Comparison of ENCODE assay signal across 18 cellular contexts in the genomic region with DNA sequence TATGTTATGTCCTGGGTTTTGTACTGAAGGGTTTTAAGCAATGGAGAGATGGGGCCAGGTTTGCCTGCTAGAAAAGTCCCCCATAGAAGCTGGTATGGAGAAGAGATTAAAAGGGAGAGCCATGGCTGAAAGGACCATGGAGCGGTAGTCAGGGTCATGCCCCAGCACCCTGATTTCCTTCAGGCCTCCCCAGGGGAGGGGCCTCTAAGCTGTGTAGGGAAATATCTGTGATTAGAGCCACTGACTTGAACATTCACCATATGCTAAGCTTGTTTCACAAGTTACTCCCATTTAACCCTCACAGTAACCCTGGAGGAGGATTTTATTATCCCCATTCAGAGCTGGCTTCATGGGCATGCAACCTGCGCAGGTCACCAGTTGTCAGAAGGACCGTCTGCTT. TPM values are rescaled to one million over a fixed set of nuclear protein-coding genes. Genes with fewer than 3 reads are reported as not detected.
DNase-seq lines count a peak whose midpoint lies in the region; ATAC-seq and TF ChIP-seq lines count a peak whose summit lies in the region.
"Had no signal": no experiment of that assay in that cellular context is flagged by ENCODE, and none has a peak within 500 bp of the region (broad histone marks: within the 10 kb centered on the region; RNA-seq: fewer than 3 reads in every experiment).

No MANE protein-coding gene starts in this region.

- no peak for TF ChIP-seq CTCF in uterus (IDR thresholded peaks at IDR 0.05)

- H2AFZ ChIP-seq in GM23248, result no peak overlapping the region

- H3K9me3 ChIP-seq in BLaER1 (no peaks in the 10 kb centered on the region), GM23248 (ENCODE audit: low read depth) (no peaks in the 10 kb centered on the region), uterus (no peaks in the 10 kb centered on the region)
- H3K9me3 ChIP-seq: HAP-1 had no signal

- H3K27me3 Mint-ChIP-seq in IgD-negative memory B cell (no peaks in the 10 kb centered on the region), naive B cell (no peaks in the 10 kb centered on the region), immature natural killer cell (ENCODE audit: low read depth in 3 of 3) (peaks cover 2 to 4% (median 3%) of the 10 kb centered on the region in 3 donors)
- no peaks in the 10 kb centered on the region for H3K27me3 Mint-ChIP-seq in activated T-helper 2 cell treated with anti-CD3 and anti-CD28 coated beads, Interferon-gamma antibody, Interleukin-2, Interleukin-4, amounts not matched to agents 10 μg/mL and 5 μg/mL and 100 μg/mL, durations not matched to agents 14 hours and 24 hours and 36 hours (ENCODE audit: low read depth)

- H3K4me2 ChIP-seq in BLaER1 (peak overlapping the region; percentile 91), GM23248 (ENCODE audit: unreplicated experiment) (no peak overlapping the region)

- peak overlapping the region; percentile 46 to 88 (median 84) for H3K4me3 Mint-ChIP-seq in IgD-negative memory B cell
- no peak overlapping the region for H3K4me3 Mint-ChIP-seq in activated T-helper 2 cell treated with anti-CD3 and anti-CD28 coated beads, Interferon-gamma antibody, Interleukin-2, Interleukin-4, amounts not matched to agents 10 μg/mL and 5 μg/mL and 100 μg/mL, durations not matched to agents 14 hours and 24 hours and 36 hours (ENCODE audit: low read depth)
- peak overlapping the region; percentile 6 to 95 (median 85) for H3K4me3 Mint-ChIP-seq in naive B cell
- no peak overlapping the region for H3K4me3 Mint-ChIP-seq in immature natural killer cell

- H3F3A ChIP-seq in GM23248 (ENCODE audit: insufficient read depth), result no peaks in the 10 kb centered on the region

- no peak for DNase-seq in activated T-helper 2 cell treated with anti-CD3 and anti-CD28 coated beads, Interferon-gamma antibody, Interleukin-2, Interleukin-4, amounts not matched to agents 10 μg/mL and 5 μg/mL and 100 μg/mL, durations not matched to agents 14 hours and 24 hours and 36 hours (ENCODE audit: low spot score)
- no peak for DNase-seq in naive B cell
- no peak for DNase-seq in GM23248
- no peak for DNase-seq in T-helper 2 cell
- DNase-seq in uterus, result no peak
- no peak for DNase-seq in immature natural killer cell
- DNase-seq: CD4-positive, CD25-positive, alpha-beta regulatory T cell; DMS53; NCI-H1417; NCI-H2029; NCI-H510A; NCI-H774; Right ventricle myocardium superior had no signal

- H3K27ac Mint-ChIP-seq in IgD-negative memory B cell, result peak overlapping the region; percentile 51 to 97 (median 79)
- peak overlapping the region; percentile 18 for H3K27ac Mint-ChIP-seq in activated T-helper 2 cell treated with anti-CD3 and anti-CD28 coated beads, Interferon-gamma antibody, Interleukin-2, Interleukin-4, amounts not matched to agents 10 μg/mL and 5 μg/mL and 100 μg/mL, durations not matched to agents 14 hours and 24 hours and 36 hours
- H3K27ac Mint-ChIP-seq in naive B cell, result peak overlapping the region; percentile 26 to 99 (median 92)
- no peak overlapping the region for H3K27ac Mint-ChIP-seq in immature natural killer cell
- H3K27ac Mint-ChIP-seq: CD4-positive, CD25-positive, alpha-beta regulatory T cell had no signal

- TF ChIP-seq POLR2A in uterus (IDR thresholded peaks at IDR 0.05), result no peak

- no peaks in the 10 kb centered on the region for H3K27me3 ChIP-seq in BLaER1
- H3K27me3 ChIP-seq in GM23248 (replicated peaks; ENCODE audit: insufficient read depth), result peaks cover 10% of the 10 kb centered on the region
- no peaks in the 10 kb centered on the region for H3K27me3 ChIP-seq in uterus

- no peaks in the 10 kb centered on the region for H3K9me2 ChIP-seq in GM23248 (ENCODE audit: insufficient read depth)

- in situ Hi-C loops in GM23248 (cut with MboI), result no loop called here

- H3K36me3 ChIP-seq in BLaER1, result no peaks in the 10 kb centered on the region
- H3K36me3 ChIP-seq in GM23248 (ENCODE audit: low read depth), result no peaks in the 10 kb centered on the region
- H3K36me3 ChIP-seq in uterus, result no peaks in the 10 kb centered on the region
- H3K36me3 ChIP-seq: HAP-1 had no signal

- H3K4me3 ChIP-seq in BLaER1 (no peak overlapping the region), GM23248 (no peak overlapping the region), uterus (no peak overlapping the region)
- H3K4me3 ChIP-seq: HAP-1, SK-N-MC had no signal

- H3K79me2 ChIP-seq in GM23248 (ENCODE audit: insufficient read depth), result no peaks in the 10 kb centered on the region

- H3K36me3 Mint-ChIP-seq in IgD-negative memory B cell (peaks cover 2% of the 10 kb centered on the region), naive B cell (no peaks in the 10 kb centered on the region), immature natural killer cell (no peaks in the 10 kb centered on the region)
- H3K36me3 Mint-ChIP-seq in activated T-helper 2 cell treated with anti-CD3 and anti-CD28 coated beads, Interferon-gamma antibody, Interleukin-2, Interleukin-4, amounts not matched to agents 10 μg/mL and 5 μg/mL and 100 μg/mL, durations not matched to agents 14 hours and 24 hours and 36 hours (ENCODE audit: low read depth), result no peaks in the 10 kb centered on the region
- H3K36me3 Mint-ChIP-seq: CD4-positive, CD25-positive, alpha-beta regulatory T cell had no signal

- H3K4me1 ChIP-seq in BLaER1 (peaks cover 75% of the 10 kb centered on the region), GM23248 (ENCODE audit: insufficient read depth) (no peaks in the 10 kb centered on the region), uterus (peaks cover 0 to 13% of the 10 kb centered on the region in 2 donors)

- peak overlapping the region; percentile 8; the same call in 1 of the 2 replicates for H3K27ac ChIP-seq in BLaER1
- no peak overlapping the region for H3K27ac ChIP-seq in GM23248
- no peak overlapping the region for H3K27ac ChIP-seq in uterus
- H3K27ac ChIP-seq: SK-N-MC had no signal

- peaks cover 40 to 45% (median 44%) of the 10 kb centered on the region in 3 donors for H3K4me1 Mint-ChIP-seq in IgD-negative memory B cell
- peaks cover 29% of the 10 kb centered on the region for H3K4me1 Mint-ChIP-seq in activated T-helper 2 cell treated with anti-CD3 and anti-CD28 coated beads, Interferon-gamma antibody, Interleukin-2, Interleukin-4, amounts not matched to agents 10 μg/mL and 5 μg/mL and 100 μg/mL, durations not matched to agents 14 hours and 24 hours and 36 hours (ENCODE audit: low read depth)
- peaks cover 48 to 72% (median 66%) of the 10 kb centered on the region in 3 donors for H3K4me1 Mint-ChIP-seq in naive B cell
- peaks cover 31 to 33% of the 10 kb centered on the region in 2 donors for H3K4me1 Mint-ChIP-seq in immature natural killer cell

- H4K20me1 ChIP-seq in BLaER1 (peaks cover 11% of the 10 kb centered on the region), GM23248 (ENCODE audit: insufficient read depth) (no peaks in the 10 kb centered on the region)

- no peaks in the 10 kb centered on the region for H3K9me3 Mint-ChIP-seq in IgD-negative memory B cell
- H3K9me3 Mint-ChIP-seq in activated T-helper 2 cell treated with anti-CD3 and anti-CD28 coated beads, Interferon-gamma antibody, Interleukin-2, Interleukin-4, amounts not matched to agents 10 μg/mL and 5 μg/mL and 100 μg/mL, durations not matched to agents 14 hours and 24 hours and 36 hours, result no peaks in the 10 kb centered on the region
- no peaks in the 10 kb centered on the region for H3K9me3 Mint-ChIP-seq in naive B cell
- H3K9me3 Mint-ChIP-seq in immature natural killer cell, result no peaks in the 10 kb centered on the region
- H3K9me3 Mint-ChIP-seq: CD4-positive, CD25-positive, alpha-beta regulatory T cell had no signal

- no peak for ATAC-seq in naive B cell (ENCODE audit: low read depth in 2 of 2)

- intact Hi-C loops in activated T-helper 2 cell treated with anti-CD3 and anti-CD28 coated beads, Interferon-gamma antibody, Interleukin-2, Interleukin-4, amounts not matched to agents 10 μg/mL and 5 μg/mL and 100 μg/mL, durations not matched to agents 14 hours and 24 hours and 36 hours (cut with micrococcal nuclease), result loop anchor here (5.0 kb wide), 1 partner anchor 174 kb away; a partner anchor contains a TSS
- intact Hi-C loops in uterus (cut with DNase I; ENCODE audit: low total_unique reads), result no loop called here

- H3K9ac ChIP-seq in BLaER1 (no peak overlapping the region), GM23248 (no peak overlapping the region)

- 79 to 82% methylated on average over 3 of the region's 3 CpGs for WGBS in GM23248 (ENCODE audit: low coverage in 1 of 2, low lambda C conversion rate in 2 of 2, missing lambda C conversion rate in 2 of 2), 2 experiments

RNA-seq across cellular contexts. Expression of a gene that starts 3.8 kb away (rescaled TPM):
- 155 TPM for polyA plus RNA-seq in IgD-negative memory B cell
- 147 and 155 TPM in 2 replicates for total RNA-seq in activated T-helper 2 cell treated with anti-CD3 and anti-CD28 coated beads, Interferon-gamma antibody, Interleukin-2, Interleukin-4, amounts not matched to agents 10 μg/mL and 5 μg/mL and 100 μg/mL, durations not matched to agents 14 hours and 24 hours and 36 hours
- 100 to 1,000 TPM in 2 of 6 donors, 10 to 100 TPM in 4; 68.7 to 180 (median 94.2) TPM for polyA plus RNA-seq in naive B cell (ENCODE audit: low read depth in 6 of 6)
- 0.86 TPM in 1 of 2 replicates, not detected in the other for total RNA-seq in GM23248 (2014; rRNA removed; shearing (Covaris generic))
- 0.58 and 0.81 TPM in 2 replicates for polyA plus RNA-seq in GM23248 (2016; fragmentation: Nextera tagmentation; extraction: Ambion mirVana)
- 10 to 100 TPM in 3 of 4 donors, 1 to 10 TPM in 1; 5.7 to 33.6 (median 17.5) TPM for total RNA-seq in uterus
- polyA plus RNA-seq in immature natural killer cell, result 100 to 1,000 TPM in 1 of 3 donors, 10 to 100 TPM in 2; 29.6 to 116 (median 35.1) TPM
- total RNA-seq: HT1080 had no signal

RNA-seq across cellular contexts. Expression of a gene that starts 51.8 kb away (rescaled TPM):
- polyA plus RNA-seq in IgD-negative memory B cell (2.4 TPM), naive B cell (ENCODE audit: low read depth in 6 of 6) (10 to 100 TPM in 5 of 6 donors, 1 to 10 TPM in 1; 2.3 to 20.2 (median 15.1) TPM), GM23248 (2016; fragmentation: Nextera tagmentation; extraction: Ambion mirVana) (0.06 TPM in 1 of 2 replicates, not detected in the other), immature natural killer cell (under 1 TPM in 1 of 3 donors, not detected in 2; 0.33 TPM)
- 4.0 and 4.1 TPM in 2 replicates for total RNA-seq in activated T-helper 2 cell treated with anti-CD3 and anti-CD28 coated beads, Interferon-gamma antibody, Interleukin-2, Interleukin-4, amounts not matched to agents 10 μg/mL and 5 μg/mL and 100 μg/mL, durations not matched to agents 14 hours and 24 hours and 36 hours
- not detected in 2 replicates for total RNA-seq in GM23248 (2014; rRNA removed; shearing (Covaris generic))
- 10 to 100 TPM in 2 of 4 donors, 1 to 10 TPM in 2; 1.2 to 18.8 (median 9.9) TPM for total RNA-seq in uterus
- total RNA-seq: HT1080 had no signal
- polyA plus RNA-seq: CD4-positive, CD25-positive, alpha-beta regulatory T cell had no signal

Comparison
In these comparisons a context has a peak if more than half of its experiments do, and no peak if none do; other contexts are left out.
1. H3K27ac Mint-ChIP-seq: peak in IgD-negative memory B cell (3 of 3), activated T-helper 2 cell treated with anti-CD3 and anti-CD28 coated beads, Interferon-gamma antibody, Interleukin-2, Interleukin-4, amounts not matched to agents 10 μg/mL and 5 μg/mL and 100 μg/mL, durations not matched to agents 14 hours and 24 hours and 36 hours (single experiment) and naive B cell (6 of 6); none in immature natural killer cell (0 of 6).
2. H3K4me3 Mint-ChIP-seq: peak in IgD-negative memory B cell (4 of 4) and naive B cell (8 of 8); none in activated T-helper 2 cell treated with anti-CD3 and anti-CD28 coated beads, Interferon-gamma antibody, Interleukin-2, Interleukin-4, amounts not matched to agents 10 μg/mL and 5 μg/mL and 100 μg/mL, durations not matched to agents 14 hours and 24 hours and 36 hours (single experiment) and immature natural killer cell (0 of 5).
3. RNA of a gene that starts 3.8 kb away (polyA plus RNA-seq): 155 TPM in IgD-negative memory B cell (single experiment), 68.7 to 180 TPM in naive B cell and 29.6 to 116 TPM in immature natural killer cell; 0.58 to 0.81 TPM in GM23248; every median in the first group is over 10 times any median in the second.